ENCODE assay signal across 23 cellular contexts in the genomic region with DNA sequence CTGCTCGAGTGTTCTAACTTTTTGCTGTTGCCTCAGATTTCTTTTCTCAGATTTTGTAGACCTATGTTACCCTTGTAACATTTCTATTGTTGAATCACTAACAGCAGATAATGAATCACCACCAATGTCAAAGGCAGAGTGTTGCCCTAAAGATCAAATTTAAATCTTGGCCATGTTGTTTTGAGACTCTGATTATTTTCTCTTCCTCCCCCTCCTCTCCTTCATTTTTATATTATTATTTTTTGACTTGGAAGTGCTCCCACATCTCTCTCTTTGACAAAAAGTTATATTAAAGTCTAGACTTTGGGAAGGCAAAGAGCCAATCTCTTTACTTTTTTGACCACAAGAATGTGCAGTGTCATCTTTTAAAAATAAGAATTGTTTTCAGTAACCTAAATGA.
A peak's percentile ranks its signal among the peaks of the same experiment; 100 is the strongest.
DNase-seq lines count a peak whose midpoint lies in the region; ATAC-seq and TF ChIP-seq lines count a peak whose summit lies in the region.
"Had no signal": no experiment of that assay in that cellular context is flagged by ENCODE, and none has a peak within 500 bp of the region (broad histone marks: within the 10 kb centered on the region; RNA-seq: fewer than 3 reads in every experiment).

No MANE protein-coding gene starts in this region.

- H3K79me2 ChIP-seq in ACC112 (ENCODE audit: control insufficient read depth, insufficient read depth, low read length, unreplicated experiment): no peaks in the 10 kb centered on the region

- ATAC-seq in HG02884 (IDR thresholded peaks at IDR 0.05; ENCODE audit: unreplicated experiment): no peak
- ATAC-seq: activated CD4-positive, CD25-positive, alpha-beta regulatory T cell treated with anti-CD3 and anti-CD28 coated beads, Interleukin-2, amount 50 U/mL, for 24 hours; activated CD8-positive, alpha-beta T cell treated with anti-CD3 and anti-CD28 coated beads, Interleukin-2, amount 10 ng/mL, durations not matched to agents 7 days and 5 days; HepG2; left cardiac atrium; natural killer cell treated with Interleukin-12 subunit alpha and Interleukin-12 subunit beta and Interleukin-15 and Interleukin-18, amount 100 ng/mL, for 72 hours had no signal

- H3K27me3 Mint-ChIP-seq in nephron (ENCODE audit: low read depth): no peaks in the 10 kb centered on the region
- H3K27me3 Mint-ChIP-seq in activated naive CD8-positive, alpha-beta T cell treated with anti-CD3 and anti-CD28 coated beads for 36 hours: no peaks in the 10 kb centered on the region
- H3K27me3 Mint-ChIP-seq: natural killer cell treated with Interleukin-12 subunit alpha and Interleukin-12 subunit beta and Interleukin-15 and Interleukin-18, amount 100 ng/mL, for 72 hours had no signal

- no peak for TF ChIP-seq CTCF in nephron (IDR thresholded peaks at IDR 0.05; ENCODE audit: unreplicated experiment in 3 of 3)

- no peaks in the 10 kb centered on the region for H3K27me3 ChIP-seq in ACC112 (ENCODE audit: insufficient read depth, low read length)
- H3K27me3 ChIP-seq: BLaER1, colonic mucosa had no signal

- H3K27ac ChIP-seq in ACC112 (ENCODE audit: low read depth, low read length): peak overlapping the region; percentile 83
- H3K27ac ChIP-seq: BLaER1, colonic mucosa, prostate gland had no signal

- peaks cover 16% of the 10 kb centered on the region for H3K4me1 Mint-ChIP-seq in nephron
- H3K4me1 Mint-ChIP-seq in activated naive CD8-positive, alpha-beta T cell treated with anti-CD3 and anti-CD28 coated beads for 36 hours: no peaks in the 10 kb centered on the region

- H3K4me3 Mint-ChIP-seq in nephron: no peak overlapping the region
- H3K4me3 Mint-ChIP-seq in activated naive CD8-positive, alpha-beta T cell treated with anti-CD3 and anti-CD28 coated beads for 36 hours: no peak overlapping the region
- H3K4me3 Mint-ChIP-seq: activated CD8-positive, alpha-beta T cell treated with anti-CD3 and anti-CD28 coated beads, Interleukin-2, amount 10 ng/mL, durations not matched to agents 7 days and 5 days; natural killer cell treated with Interleukin-12 subunit alpha and Interleukin-12 subunit beta and Interleukin-15 and Interleukin-18, amount 100 ng/mL, for 72 hours had no signal

- H3K4me1 ChIP-seq in ACC112 (ENCODE audit: control insufficient read depth, insufficient read depth, low read length, unreplicated experiment): peaks cover 32% of the 10 kb centered on the region
- H3K4me1 ChIP-seq: BLaER1, Caco-2, colonic mucosa, prostate gland had no signal

- peak overlapping the region; percentile 85 to 86 (median 85) for H3K27ac Mint-ChIP-seq in nephron
- no peak overlapping the region for H3K27ac Mint-ChIP-seq in activated naive CD8-positive, alpha-beta T cell treated with anti-CD3 and anti-CD28 coated beads for 36 hours
- H3K27ac Mint-ChIP-seq: activated CD8-positive, alpha-beta T cell treated with anti-CD3 and anti-CD28 coated beads, Interleukin-2, amount 10 ng/mL, durations not matched to agents 7 days and 5 days; natural killer cell treated with Interleukin-12 subunit alpha and Interleukin-12 subunit beta and Interleukin-15 and Interleukin-18, amount 100 ng/mL, for 72 hours had no signal

- no peak overlapping the region for H2AFZ ChIP-seq in ACC112 (ENCODE audit: low read length, unreplicated experiment)

- peaks cover 13% of the 10 kb centered on the region for H3K9me3 Mint-ChIP-seq in nephron
- peaks cover 9% of the 10 kb centered on the region for H3K9me3 Mint-ChIP-seq in activated naive CD8-positive, alpha-beta T cell treated with anti-CD3 and anti-CD28 coated beads for 36 hours

- DNase-seq in amniotic epithelial cell (ENCODE audit: low read depth): peak; percentile 62
- DNase-seq in fibroblast of peridontal ligament (ENCODE audit: extremely low read depth): peak; percentile 6
- DNase-seq in activated T-cell treated with anti-CD3 and anti-CD28 coated beads, Interleukin-2, amount 50 U/mL, for 48 hours: no peak
- DNase-seq in NOMO-1 treated with dmso at 0.1 percent for 144 hours (lab: John Stamatoyannopoulos, UW; ENCODE audit: unreplicated experiment): no peak
- DNase-seq in activated naive CD8-positive, alpha-beta T cell treated with anti-CD3 and anti-CD28 coated beads for 36 hours: no peak
- DNase-seq: activated CD8-positive, alpha-beta T cell treated with anti-CD3 and anti-CD28 coated beads, Interleukin-2, amount 10 ng/mL, durations not matched to agents 7 days and 5 days; activated naive CD4-positive, alpha-beta T cell treated with Interleukin-2 at 50 U/mL for 16 hours; activated T-cell treated with anti-CD3 and anti-CD28 coated beads, Interleukin-2, amount 50 U/mL, for 1 hour; anterior cingulate cortex; Caco-2; colonic mucosa; left cardiac atrium; NCI-H1417 treated with DMSO at 0.1 percent for 48 hours; NCI-H510A treated with DMSO at 0.1 percent for 48 hours; T1000 had no signal

- peaks cover 13% of the 10 kb centered on the region for H3K36me3 Mint-ChIP-seq in nephron (ENCODE audit: low read depth)
- H3K36me3 Mint-ChIP-seq in activated naive CD8-positive, alpha-beta T cell treated with anti-CD3 and anti-CD28 coated beads for 36 hours: no peaks in the 10 kb centered on the region

- H3K36me3 ChIP-seq in ACC112 (ENCODE audit: insufficient read depth, low read length): no peaks in the 10 kb centered on the region
- H3K36me3 ChIP-seq: BLaER1, colonic mucosa, prostate gland had no signal

- H3K4me3 ChIP-seq in ACC112 (ENCODE audit: low read depth, low read length): no peak overlapping the region
- H3K4me3 ChIP-seq: BLaER1, colonic mucosa, prostate gland had no signal

Comparison
In these comparisons a context has a peak if more than half of its experiments do, and no peak if none do; other contexts are left out.
1. DNase-seq: peak in amniotic epithelial cell (single experiment) and fibroblast of peridontal ligament (single experiment); none in activated T-cell treated with anti-CD3 and anti-CD28 coated beads, Interleukin-2, amount 50 U/mL, for 48 hours (0 of 2), NOMO-1 treated with dmso at 0.1 percent for 144 hours (single experiment) and activated naive CD8-positive, alpha-beta T cell treated with anti-CD3 and anti-CD28 coated beads for 36 hours (single experiment).